In the genomic region with DNA sequence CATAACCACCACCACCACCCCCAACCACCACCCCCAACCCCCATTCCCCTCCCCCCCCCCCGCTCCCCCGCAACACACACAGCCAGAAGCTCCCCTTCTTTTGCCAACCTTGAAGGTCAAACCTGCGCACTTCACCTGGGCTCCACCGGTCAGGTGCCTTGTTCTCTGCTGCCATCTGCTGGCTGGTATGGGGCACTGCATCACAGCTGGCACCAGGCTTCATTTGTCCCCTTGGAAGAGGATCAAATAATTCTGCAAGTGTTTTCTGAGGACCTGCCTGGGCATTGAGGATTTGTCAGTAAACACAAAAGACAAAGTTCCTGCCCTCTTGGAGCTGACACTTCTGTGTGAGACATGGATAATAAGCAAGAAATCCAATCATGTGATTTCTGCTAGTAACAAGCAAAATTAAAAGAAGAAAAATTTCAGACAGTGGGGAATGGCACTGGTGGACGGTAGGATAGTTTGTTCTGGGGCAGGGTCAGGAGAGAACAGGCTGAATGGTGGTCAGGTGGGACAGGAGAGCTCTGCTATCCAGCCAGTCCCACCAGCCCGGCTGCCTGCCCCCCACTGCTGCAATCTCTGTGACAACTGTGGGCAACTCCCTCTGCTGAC, we compare ENCODE assay signal across 8 cellular contexts. TPM values are rescaled to one million over a fixed set of nuclear protein-coding genes. Genes with fewer than 3 reads are reported as not detected.
DNase-seq lines count a peak whose midpoint lies in the region; ATAC-seq and TF ChIP-seq lines count a peak whose summit lies in the region.

No MANE protein-coding gene starts in this region.

- H3K27ac Mint-ChIP-seq in Caco-2 (ENCODE audit: unreplicated experiment), result no peak overlapping the region

- CTCF ChIA-PET in Caco-2 (lab: Charles Lee), result interaction anchor here (0.6 to 1.3 kb wide), 19 partner anchors 8 to 263 kb away, joined by 3 to 23 read pairs (median 3); no protein-coding TSS in a partner anchor

- no peaks in the 10 kb centered on the region for H3K4me1 ChIP-seq in Caco-2
- no peaks in the 10 kb centered on the region for H3K4me1 ChIP-seq in RWPE2 (ENCODE audit: insufficient read depth, poor library complexity, severe bottlenecking)
- H3K4me1 ChIP-seq in prostate gland (replicated peaks), result no peaks in the 10 kb centered on the region
- no peaks in the 10 kb centered on the region for H3K4me1 ChIP-seq in aorta (ENCODE audit: control insufficient read depth in 1 of 2, insufficient read depth in 2 of 2, low read length in 2 of 2)

- no peaks in the 10 kb centered on the region for H3K9me3 ChIP-seq in Caco-2
- no peaks in the 10 kb centered on the region for H3K9me3 ChIP-seq in RWPE2 (ENCODE audit: severe bottlenecking)
- H3K9me3 ChIP-seq in prostate gland, result no peaks in the 10 kb centered on the region
- H3K9me3 ChIP-seq in aorta (ENCODE audit: control insufficient read depth, low read length), result no peaks in the 10 kb centered on the region

- peak; percentile 88 for ATAC-seq in RWPE2 (ENCODE audit: low read depth)
- peak; percentile 67 for ATAC-seq in Right ventricle myocardium inferior
- peak; percentile 76 for ATAC-seq in aorta (ENCODE audit: low FRiP score)
- ATAC-seq in GM19035 (IDR thresholded peaks at IDR 0.05; ENCODE audit: unreplicated experiment), result no peak

- intact Hi-C loops in Caco-2 (cut with micrococcal nuclease; ENCODE audit: unreplicated experiment) (loop anchor here (1.0 to 5.0 kb wide), 2 partner anchors 41 to 59 kb away; no protein-coding TSS in a partner anchor), Right ventricle myocardium inferior (cut with DNase I) (loop anchor here (1.0 to 10.0 kb wide), 2 partner anchors 57 to 227 kb away; no protein-coding TSS in a partner anchor), prostate gland (cut with DNase I) (loop anchor here (2.0 kb wide), 1 partner anchor 57 kb away; no protein-coding TSS in a partner anchor), aorta (cut with DNase I) (loop anchor here (1.0 to 2.0 kb wide), 2 partner anchors 57 to 59 kb away; no protein-coding TSS in a partner anchor)

- POLR2A ChIA-PET in Caco-2 (lab: Charles Lee), result no interaction called here

- H3K36me3 ChIP-seq in Caco-2 (ENCODE audit: control insufficient read depth, insufficient read depth, low read length), result no peaks in the 10 kb centered on the region
- H3K36me3 ChIP-seq in RWPE2 (ENCODE audit: low read depth), result no peaks in the 10 kb centered on the region
- H3K36me3 ChIP-seq in prostate gland, result no peaks in the 10 kb centered on the region
- no peaks in the 10 kb centered on the region for H3K36me3 ChIP-seq in aorta (ENCODE audit: control insufficient read depth in 1 of 2, insufficient read depth in 2 of 2, low read length in 1 of 2)

- H3K4me3 ChIP-seq in Caco-2 (ENCODE audit: low read depth, low read length) (no peak overlapping the region), RWPE2 (ENCODE audit: severe bottlenecking) (no peak overlapping the region), prostate gland (no peak overlapping the region), aorta (ENCODE audit: low read length in 2 of 2) (no peak overlapping the region)

- no peak overlapping the region for H3K4me3 Mint-ChIP-seq in Caco-2 (ENCODE audit: unreplicated experiment)

- H3K27me3 ChIP-seq in Caco-2 (replicated peaks; ENCODE audit: control insufficient read depth, insufficient read depth, low read length) (peaks cover 3% of the 10 kb centered on the region; the same call in 1 of the 2 replicates), RWPE2 (ENCODE audit: insufficient read depth, poor library complexity, severe bottlenecking) (peaks cover 8% of the 10 kb centered on the region), prostate gland (replicated peaks; ENCODE audit: insufficient read depth) (no peaks in the 10 kb centered on the region), aorta (ENCODE audit: control insufficient read depth in 1 of 2, insufficient read depth in 2 of 2, low read length in 1 of 2) (no peaks in the 10 kb centered on the region)

- peaks cover 16% of the 10 kb centered on the region for H3K27me3 Mint-ChIP-seq in Caco-2 (ENCODE audit: insufficient read depth, unreplicated experiment)

- BruUV-seq in Caco-2 (replicated peaks; lab: Mats Ljungman, UMichigan), result no TSS peak

- no peaks in the 10 kb centered on the region for H3K9me3 Mint-ChIP-seq in Caco-2 (ENCODE audit: unreplicated experiment)

- H3K27ac ChIP-seq in RWPE2 (ENCODE audit: poor library complexity, severe bottlenecking), result no peak overlapping the region
- no peak overlapping the region for H3K27ac ChIP-seq in prostate gland
- no peak overlapping the region for H3K27ac ChIP-seq in aorta (ENCODE audit: low read depth in 1 of 2, low read length in 2 of 2)

- DNase-seq in Caco-2 (peak; percentile 70 to 78), KBM-7 (peak; percentile 49), RWPE2 (ENCODE audit: low spot score) (no peak), Right ventricle myocardium inferior (ENCODE audit: missing footprints) (no peak), prostate gland (ENCODE audit: low spot score) (peak; percentile 49), aorta (no peak)
- DNase-seq in activated naive CD4-positive, alpha-beta T cell treated with Interleukin-2 at 50 U/mL for 16 hours, result peak; percentile 72

- no peak for TF ChIP-seq POLR2A in prostate gland (IDR thresholded peaks at IDR 0.05)

- in situ Hi-C loops in KBM-7 (cut with MboI; ENCODE audit: low pct_unique_long_range_greater_than_20kb, low sequenced_read_pairs), result no loop called here

- peak; percentile 89 to 97 for TF ChIP-seq CTCF in Caco-2 (IDR thresholded peaks at IDR 0.05; ENCODE audit: insufficient read depth in 1 of 2, low read depth in 1 of 2, low read length in 1 of 2, severe bottlenecking in 1 of 2, unreplicated experiment in 1 of 2)
- TF ChIP-seq CTCF in RWPE2 (IDR thresholded peaks at IDR 0.05; ENCODE audit: poor library complexity, severe bottlenecking), result peak; percentile 86
- TF ChIP-seq CTCF in prostate gland (IDR thresholded peaks at IDR 0.05), result peak; percentile 87 to 93 (median 92)

- 27% methylated on average over 6 of the region's 6 CpGs for WGBS in prostate gland
- 14 to 18% methylated on average over 4 to 6 of the region's 6 CpGs for WGBS in aorta, 2 donors

- H3K4me1 Mint-ChIP-seq in Caco-2 (ENCODE audit: low read depth, unreplicated experiment), result no peaks in the 10 kb centered on the region

- no peaks in the 10 kb centered on the region for H3K36me3 Mint-ChIP-seq in Caco-2 (ENCODE audit: insufficient read depth, unreplicated experiment)

RNA-seq across cellular contexts. Expression of a gene that starts 55.6 kb away (rescaled TPM):
- total RNA-seq in Caco-2 (2022), result 15.5 and 17.0 TPM in 2 replicates
- 1.2 TPM for total RNA-seq in Right ventricle myocardium inferior
- 1 to 10 TPM in 1 of 2 donors, under 1 TPM in 1; 0.18 to 2.1 TPM for total RNA-seq in prostate gland
- 1 to 10 TPM in 1 of 2 donors, under 1 TPM in 1; 0.32 to 1.6 TPM for total RNA-seq in aorta
- not detected for polyA plus RNA-seq in aorta

Comparison
In these comparisons a context has a peak if more than half of its experiments do, and no peak if none do; other contexts are left out.
1. DNase-seq: peak in Caco-2 (2 of 2), KBM-7 (single experiment), activated naive CD4-positive, alpha-beta T cell treated with Interleukin-2 at 50 U/mL for 16 hours (single experiment) and prostate gland (single experiment); none in RWPE2 (single experiment), Right ventricle myocardium inferior (single experiment) and aorta (0 of 2).
2. Peak in every context shown above with its lines, with median percentiles within 50 percentile points of each other: CTCF ChIP-seq.